In the genomic region with DNA sequence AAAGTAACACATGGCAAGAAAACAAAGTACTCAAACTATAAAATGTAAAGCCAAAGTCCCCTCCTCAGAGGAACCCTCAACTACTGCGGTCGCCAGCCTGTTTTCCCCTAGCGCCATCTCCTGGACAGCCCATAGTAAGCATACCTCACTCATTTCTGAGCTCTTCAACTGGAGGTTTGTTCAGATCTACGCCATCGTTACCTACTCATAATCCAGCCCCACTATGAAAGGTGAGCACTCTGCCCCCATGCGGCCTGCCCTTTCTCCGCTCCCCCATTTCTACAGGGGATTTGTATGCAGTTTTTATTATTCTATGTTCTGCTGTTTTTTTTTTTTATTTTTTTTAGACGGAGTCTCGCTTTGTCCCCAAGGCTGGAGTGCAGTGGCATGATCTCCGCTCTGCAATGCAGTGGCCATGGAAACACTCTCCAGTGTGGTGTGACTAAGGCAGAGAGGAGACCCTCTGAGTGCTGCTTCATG, we compare ENCODE assay signal across 1 cellular context.
TF ChIP-seq lines count a peak whose summit lies in the region.

No MANE protein-coding gene starts in this region.

TF ChIP-seq in GM12878, 131 proteins besides CTCF, POLR2A, EP300 and RAD21:
- 0 out of 3 replicates have a peak, but pooled peaks have one; percentile 36 for TF ChIP-seq POU2F2 (IDR thresholded peaks at IDR 0.05; ENCODE audit: borderline replicate concordance, low read depth, low read length)
- TF ChIP-seq YY1 (IDR thresholded peaks at IDR 0.05; ENCODE audit: low read depth, low read length), result peak; percentile 51; the same call in 1 of the 2 replicates
- peak; percentile 56; the same call in 1 of the 2 replicates for TF ChIP-seq SMC3 (IDR thresholded peaks at IDR 0.05; ENCODE audit: borderline replicate concordance, low read length)
- no peak for TF ChIP-seq GATAD2B (conservative IDR thresholded peaks at IDR 0.05; ENCODE audit: low read depth)
- TF ChIP-seq RUNX3 (IDR thresholded peaks at IDR 0.05; ENCODE audit: low read length), result peak; percentile 84
